ENCODE assay signal across 8 cellular contexts in genomic region chr1:145963218-145964019, GRCh38. TPM values are rescaled to one million over a fixed set of nuclear protein-coding genes. Genes with fewer than 3 reads are reported as not detected.
A peak's percentile ranks its signal among the peaks of the same experiment; 100 is the strongest.
DNase-seq lines count a peak whose midpoint lies in the region; ATAC-seq, FAIRE-seq and TF ChIP-seq lines count a peak whose summit lies in the region.

No MANE protein-coding gene starts in this region.

- CTCF ChIA-PET in CD4-positive, alpha-beta T cell (lab: Charles Lee): interaction anchor here (1.0 to 5.4 kb wide), 6 partner anchors 14 to 118 kb away, joined by 4 to 40 read pairs (median 14); partner anchors contain the start of genes NUDT17 and RBM8A

- no peaks in the 10 kb centered on the region for H3K27me3 ChIP-seq in CD4-positive, alpha-beta T cell (ENCODE audit: control insufficient read depth, insufficient read depth, low read length)
- peaks cover 55% of the 10 kb centered on the region for H3K27me3 ChIP-seq in HUES6 (ENCODE audit: control insufficient read depth, insufficient read depth, low read length)

- H3K4me1 Mint-ChIP-seq in CD4-positive, alpha-beta T cell (ENCODE audit: low read depth): peaks cover 66% of the 10 kb centered on the region
- peaks cover 42% of the 10 kb centered on the region for H3K4me1 Mint-ChIP-seq in activated naive CD8-positive, alpha-beta T cell treated with anti-CD3 and anti-CD28 coated beads for 36 hours

- ATAC-seq in CD4-positive, alpha-beta T cell (ENCODE audit: poor library complexity): no peak
- no peak for ATAC-seq in GM21786 (IDR thresholded peaks at IDR 0.05; ENCODE audit: unreplicated experiment)
- ATAC-seq in HG03439 (IDR thresholded peaks at IDR 0.05; ENCODE audit: unreplicated experiment): no peak

- intact Hi-C loops in CD4-positive, alpha-beta T cell (cut with DNase I, micrococcal nuclease): loop anchor here (2.0 to 5.0 kb wide), 2 partner anchors 34 to 37 kb away; partner anchors contain the start of genes RBM8A (in 1 of the 2) and TXNIP (in 1 of the 2)

- peak overlapping the region; percentile 14 for H3K9ac ChIP-seq in HUES6 (ENCODE audit: low read length)

- no peaks in the 10 kb centered on the region for H3K9me3 ChIP-seq in CD4-positive, alpha-beta T cell (ENCODE audit: control insufficient read depth, low read length)
- H3K9me3 ChIP-seq in HUES6 (ENCODE audit: control insufficient read depth, insufficient read depth, low read depth, low read length): 0 out of 2 replicates have a peak, but pooled peaks cover 2% of the 10 kb centered on the region

- no peaks in the 10 kb centered on the region for H3K9me3 Mint-ChIP-seq in CD4-positive, alpha-beta T cell
- peaks cover 5% of the 10 kb centered on the region for H3K9me3 Mint-ChIP-seq in activated naive CD8-positive, alpha-beta T cell treated with anti-CD3 and anti-CD28 coated beads for 36 hours

- POLR2A ChIA-PET in CD4-positive, alpha-beta T cell (lab: Charles Lee): interaction anchor here (0.7 to 6.2 kb wide), 21 partner anchors 7 to 139 kb away, joined by 3 to 154 read pairs (median 8); partner anchors contain the start of genes LIX1L, NUDT17, PEX11B and PIAS3

- H3K4me1 ChIP-seq in HUES6 (ENCODE audit: control insufficient read depth, insufficient read depth, low read length): peaks cover 26% of the 10 kb centered on the region

- peaks cover 15% of the 10 kb centered on the region for H3K36me3 Mint-ChIP-seq in CD4-positive, alpha-beta T cell (ENCODE audit: low read depth)
- peaks cover 30% of the 10 kb centered on the region for H3K36me3 Mint-ChIP-seq in activated naive CD8-positive, alpha-beta T cell treated with anti-CD3 and anti-CD28 coated beads for 36 hours

- H3K4me3 Mint-ChIP-seq in CD4-positive, alpha-beta T cell: peak overlapping the region; percentile 94
- H3K4me3 Mint-ChIP-seq in activated naive CD8-positive, alpha-beta T cell treated with anti-CD3 and anti-CD28 coated beads for 36 hours: peak overlapping the region; percentile 89

- H3K27me3 Mint-ChIP-seq in CD4-positive, alpha-beta T cell: no peaks in the 10 kb centered on the region
- H3K27me3 Mint-ChIP-seq in activated naive CD8-positive, alpha-beta T cell treated with anti-CD3 and anti-CD28 coated beads for 36 hours: no peaks in the 10 kb centered on the region

- TF ChIP-seq CTCF in CD4-positive, alpha-beta T cell (IDR thresholded peaks at IDR 0.05): no peak

- H3K4me3 ChIP-seq in HUES6 (ENCODE audit: low read depth, low read length): peak overlapping the region; percentile 83

- DNase-seq in CD4-positive, alpha-beta T cell: no peak
- no peak for DNase-seq in activated naive CD8-positive, alpha-beta T cell treated with anti-CD3 and anti-CD28 coated beads for 36 hours
- DNase-seq in iris pigment epithelial cell (ENCODE audit: low read depth) (peak; percentile 45), GM19239 (ENCODE audit: insufficient read length, low spot score) (no peak)

- no peak for FAIRE-seq in GM19239 (lab: Jason Lieb, UNC)

- H3K27ac ChIP-seq in CD4-positive, alpha-beta T cell (ENCODE audit: low read depth, low read length): peak overlapping the region; percentile 58
- H3K27ac ChIP-seq in HUES6 (ENCODE audit: low read depth, low read length): no peak overlapping the region
- peak overlapping the region; percentile 88 for H3K27ac ChIP-seq in temporal lobe (ENCODE audit: low read depth, low read length)

- no peaks in the 10 kb centered on the region for H3K36me3 ChIP-seq in HUES6 (ENCODE audit: control insufficient read depth, insufficient read depth, low read length)

- H3K27ac Mint-ChIP-seq in CD4-positive, alpha-beta T cell: peak overlapping the region; percentile 94
- H3K27ac Mint-ChIP-seq in activated naive CD8-positive, alpha-beta T cell treated with anti-CD3 and anti-CD28 coated beads for 36 hours: peak overlapping the region; percentile 95

RNA-seq across cellular contexts. Expression of gene ANKRD34A, which starts 1.0 kb away (rescaled TPM):
- under 1 TPM; 0.42 to 0.47 TPM for total RNA-seq in CD4-positive, alpha-beta T cell
- total RNA-seq in activated naive CD8-positive, alpha-beta T cell treated with anti-CD3 and anti-CD28 coated beads for 36 hours: 10 to 100 TPM in 1 of 2 experiments, 1 to 10 TPM in 1; 9.3 to 10.3 TPM
- total RNA-seq in temporal lobe: 1.7 TPM

RNA-seq across cellular contexts. Expression of gene POLR3GL, which starts 1.1 kb away (rescaled TPM):
- total RNA-seq in CD4-positive, alpha-beta T cell: 10 to 100 TPM; 17.2 to 17.8 TPM
- total RNA-seq in activated naive CD8-positive, alpha-beta T cell treated with anti-CD3 and anti-CD28 coated beads for 36 hours: 10 to 100 TPM; 21.1 to 21.9 TPM
- 10.6 TPM for total RNA-seq in temporal lobe

RNA-seq across cellular contexts. Expression of gene LIX1L, which starts 5.6 kb away (rescaled TPM):
- total RNA-seq in CD4-positive, alpha-beta T cell: 10 to 100 TPM; 21.4 to 21.5 TPM
- total RNA-seq in activated naive CD8-positive, alpha-beta T cell treated with anti-CD3 and anti-CD28 coated beads for 36 hours: 10 to 100 TPM; 37.6 to 38.3 TPM
- total RNA-seq in temporal lobe: 22.4 TPM

RNA-seq across cellular contexts. Expression of gene TXNIP, which starts 33.0 kb away (rescaled TPM):
- total RNA-seq in CD4-positive, alpha-beta T cell: 1,000 to 10,000 TPM; 1,317 to 1,358 TPM
- 100 to 1,000 TPM; 228 to 231 TPM for total RNA-seq in activated naive CD8-positive, alpha-beta T cell treated with anti-CD3 and anti-CD28 coated beads for 36 hours
- total RNA-seq in temporal lobe: 144 TPM

RNA-seq across cellular contexts. Expression of gene RBM8A, which starts 36.1 kb away (rescaled TPM):
- 100 to 1,000 TPM; 126 to 134 TPM for total RNA-seq in CD4-positive, alpha-beta T cell
- total RNA-seq in activated naive CD8-positive, alpha-beta T cell treated with anti-CD3 and anti-CD28 coated beads for 36 hours: 100 to 1,000 TPM; 345 to 349 TPM
- 71.3 TPM for total RNA-seq in temporal lobe
